9 cellular contexts compared by ENCODE assay signal in the genomic region with DNA sequence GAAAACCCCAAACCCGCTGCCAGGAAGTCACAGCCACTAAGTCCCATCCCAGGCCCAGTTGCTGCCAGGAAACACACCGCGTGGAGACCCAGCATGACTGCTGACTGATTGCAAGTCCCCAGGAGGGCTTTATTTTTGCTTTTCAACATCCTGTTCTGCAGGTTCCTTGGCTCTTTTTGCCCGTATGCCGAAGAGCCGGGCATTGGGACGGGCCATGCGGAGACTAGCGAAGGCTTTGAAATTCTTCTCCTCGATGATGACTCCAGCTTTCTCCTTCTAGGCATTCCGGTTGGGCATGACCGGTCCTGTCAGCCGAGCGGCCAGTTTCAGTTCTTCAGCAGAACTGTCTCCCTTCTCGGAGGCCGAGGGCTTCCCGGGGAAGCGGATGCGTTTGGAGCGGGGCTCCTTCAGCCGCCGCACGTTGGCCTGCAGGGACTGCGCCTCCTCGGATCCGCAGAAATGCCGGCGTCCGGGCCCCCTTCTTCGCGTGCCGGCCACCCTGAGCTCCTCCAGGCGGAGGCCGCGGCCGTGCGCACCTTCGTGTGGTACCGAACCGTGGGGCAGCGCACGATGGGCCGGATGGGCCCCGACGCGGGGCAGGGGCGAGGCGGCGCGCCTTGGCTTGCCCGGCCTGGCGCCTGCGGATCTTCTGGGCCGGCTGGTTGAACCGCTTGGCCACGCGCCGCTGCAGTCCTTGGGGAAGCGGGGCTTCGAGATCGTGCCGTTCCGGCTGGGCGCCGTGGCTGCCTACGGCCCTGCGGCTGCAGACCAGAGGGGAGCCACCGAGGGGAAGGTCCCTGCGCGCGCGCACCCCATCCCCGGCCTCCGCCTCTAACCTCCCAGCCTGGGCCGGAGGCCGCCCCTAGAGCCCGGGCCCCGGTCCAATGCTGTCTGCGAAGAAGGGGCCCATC. TPM values are rescaled to one million over a fixed set of nuclear protein-coding genes. Genes with fewer than 3 reads are reported as not detected.
A peak's percentile ranks its signal among the peaks of the same experiment; 100 is the strongest.
DNase-seq lines count a peak whose midpoint lies in the region; ATAC-seq, FAIRE-seq and TF ChIP-seq lines count a peak whose summit lies in the region.
"Had no signal": no experiment of that assay in that cellular context is flagged by ENCODE, and none has a peak within 500 bp of the region (broad histone marks: within the 10 kb centered on the region; RNA-seq: fewer than 3 reads in every experiment).

No MANE protein-coding gene starts in this region.

- H3K27ac Mint-ChIP-seq in activated CD4-positive, alpha-beta T cell treated with anti-CD3 and anti-CD28 coated beads, Interleukin-2, amount 10 ng/mL, durations not matched to agents 24 days and 14 days: no peak overlapping the region

- peak; percentile 57 for DNase-seq in activated CD4-positive, alpha-beta T cell treated with anti-CD3 and anti-CD28 coated beads, Interleukin-2, amount 10 ng/mL, durations not matched to agents 24 days and 14 days
- DNase-seq in activated CD4-positive, alpha-beta T cell treated with anti-CD3 and anti-CD28 coated beads, Interleukin-2, amount 50 U/mL, for 1 hour: no peak
- no peak for DNase-seq in GM12878 (ENCODE audit: low read depth, low spot score)
- peak; percentile 13 for DNase-seq in keratinocyte (ENCODE audit: low read depth, low spot score)
- no peak for DNase-seq in suprapubic skin (ENCODE audit: low spot score in 2 of 2)
- no peak for DNase-seq in GF-D8 (lab: John Stamatoyannopoulos, UW)
- DNase-seq in NCI-H1105 (lab: John Stamatoyannopoulos, UW): no peak
- DNase-seq: activated CD4-positive, alpha-beta T cell treated with anti-CD3 and anti-CD28 coated beads for 4 hours had no signal

- FAIRE-seq in GM12878 (lab: Jason Lieb, UNC): no peak
- peak; percentile 90 for FAIRE-seq in keratinocyte (lab: Jason Lieb, UNC)

- H3K9me1 ChIP-seq in keratinocyte (ENCODE audit: control insufficient read depth, extremely low read depth, insufficient read depth, low read length): no peaks in the 10 kb centered on the region

- RAD21 ChIA-PET in GM12878 (lab: Charles Lee; ENCODE audit: unreplicated experiment): no interaction called here

- H3K27me3 ChIP-seq in GM12878 (replicated peaks in 1 of 2; ENCODE audit: control insufficient read depth in 2 of 2, insufficient read depth in 2 of 2, low read length in 1 of 2) (no peaks in the 10 kb centered on the region), keratinocyte (ENCODE audit: control insufficient read depth, extremely low read depth, insufficient read depth, low read length) (no peaks in the 10 kb centered on the region), suprapubic skin (peaks cover 5% of the 10 kb centered on the region)

- no peaks in the 10 kb centered on the region for H3K9me3 Mint-ChIP-seq in activated CD4-positive, alpha-beta T cell treated with anti-CD3 and anti-CD28 coated beads, Interleukin-2, amount 10 ng/mL, durations not matched to agents 24 days and 14 days

- peak overlapping the region; percentile 34 for H3K4me3 Mint-ChIP-seq in activated CD4-positive, alpha-beta T cell treated with anti-CD3 and anti-CD28 coated beads, Interleukin-2, amount 10 ng/mL, durations not matched to agents 24 days and 14 days

- H3K79me2 ChIP-seq in GM12878 (ENCODE audit: control insufficient read depth, insufficient read depth, low read length): no peaks in the 10 kb centered on the region
- H3K79me2 ChIP-seq in keratinocyte (ENCODE audit: control insufficient read depth, insufficient read depth, low read length): no peaks in the 10 kb centered on the region

- H3K9ac ChIP-seq in GM12878 (ENCODE audit: control insufficient read depth, insufficient read depth, low read length) (no peak overlapping the region), keratinocyte (ENCODE audit: control insufficient read depth, extremely low read depth, insufficient read depth, low read length) (peak overlapping the region; percentile 64)

- peaks cover 4% of the 10 kb centered on the region for H3K4me1 Mint-ChIP-seq in activated CD4-positive, alpha-beta T cell treated with anti-CD3 and anti-CD28 coated beads, Interleukin-2, amount 10 ng/mL, durations not matched to agents 24 days and 14 days

- H3K36me3 ChIP-seq in GM12878 (ENCODE audit: control insufficient read depth in 2 of 2, insufficient read depth in 2 of 2, low read length in 1 of 2) (no peaks in the 10 kb centered on the region), keratinocyte (ENCODE audit: control insufficient read depth in 2 of 2, extremely low read depth in 1 of 2, insufficient read depth in 2 of 2, low read length in 2 of 2) (no peaks in the 10 kb centered on the region), suprapubic skin (no peaks in the 10 kb centered on the region)

- POLR2A ChIA-PET in GM12878 (lab: Charles Lee): interaction anchor here (0.6 kb wide), 1 partner anchor 150 kb away, joined by 3 read pairs; no protein-coding TSS in a partner anchor

- in situ Hi-C loops in GM12878 (cut with MboI): no loop called here

- H3K27me3 Mint-ChIP-seq in activated CD4-positive, alpha-beta T cell treated with anti-CD3 and anti-CD28 coated beads, Interleukin-2, amount 10 ng/mL, durations not matched to agents 24 days and 14 days: peaks cover 7% of the 10 kb centered on the region

- no peak for TF ChIP-seq POLR2A in GM12878 (IDR thresholded peaks at IDR 0.05; ENCODE audit: low read depth, low read length)
- no peak for TF ChIP-seq POLR2A in suprapubic skin (IDR thresholded peaks at IDR 0.05)

- WGBS in GM12878 (ENCODE audit: insufficient coverage, insufficient replicate concordance, low lambda C conversion rate, missing lambda C conversion rate): 39% methylated on average over 65 of the region's 79 CpGs
- WGBS in suprapubic skin: 10% methylated on average over 29 of the region's 79 CpGs

- H3K9me3 ChIP-seq in GM12878 (replicated peaks; ENCODE audit: control insufficient read depth, insufficient read depth, low read length) (no peaks in the 10 kb centered on the region), keratinocyte (ENCODE audit: control insufficient read depth, low read depth, low read length) (no peaks in the 10 kb centered on the region), suprapubic skin (no peaks in the 10 kb centered on the region)

- dilution Hi-C loops in keratinocyte (cut with MboI; ENCODE audit: extremely low pct_ligation_motif_present, low sequenced_read_pairs): no loop called here

- no peak overlapping the region for H3K27ac ChIP-seq in GM12878 (ENCODE audit: control insufficient read depth, insufficient read depth)
- peak overlapping the region; percentile 40 for H3K27ac ChIP-seq in keratinocyte (ENCODE audit: control insufficient read depth, insufficient read depth, low read length)
- H3K27ac ChIP-seq in suprapubic skin: peak overlapping the region; percentile 38

- H3K36me3 Mint-ChIP-seq in activated CD4-positive, alpha-beta T cell treated with anti-CD3 and anti-CD28 coated beads, Interleukin-2, amount 10 ng/mL, durations not matched to agents 24 days and 14 days (ENCODE audit: low read depth): no peaks in the 10 kb centered on the region

- no peaks in the 10 kb centered on the region for H4K20me1 ChIP-seq in GM12878 (ENCODE audit: control insufficient read depth, insufficient read depth)
- no peaks in the 10 kb centered on the region for H4K20me1 ChIP-seq in keratinocyte (ENCODE audit: control insufficient read depth, extremely low read depth, insufficient read depth, low read length)

- no peak for TF ChIP-seq RAD21 in GM12878 (IDR thresholded peaks at IDR 0.05; ENCODE audit: insufficient read depth, low read depth, low read length)

- H3K4me3 ChIP-seq in GM12878: no peak overlapping the region
- H3K4me3 ChIP-seq in keratinocyte (ENCODE audit: control insufficient read depth in 2 of 3, extremely low read depth in 1 of 3, insufficient read depth in 2 of 3, low read depth in 1 of 3, low read length in 3 of 3): peak overlapping the region; percentile 32 to 48 (median 46)
- H3K4me3 ChIP-seq in suprapubic skin: peak overlapping the region; percentile 52

- H2AFZ ChIP-seq in GM12878 (ENCODE audit: control insufficient read depth, low read depth, low read length) (no peak overlapping the region), keratinocyte (ENCODE audit: control insufficient read depth, low read length) (peak overlapping the region; percentile 90)

- intact Hi-C loops in activated CD4-positive, alpha-beta T cell treated with anti-CD3 and anti-CD28 coated beads, Interleukin-2, amount 10 ng/mL, durations not matched to agents 24 days and 14 days (cut with micrococcal nuclease): no loop called here
- intact Hi-C loops in GM12878 (cut with micrococcal nuclease; ENCODE audit: unreplicated experiment): no loop called here

- TF ChIP-seq CTCF in GM12878 (IDR thresholded peaks at IDR 0.05 in 2 of 3, conservative IDR thresholded peaks at IDR 0.05 in 1 of 3; ENCODE audit: control insufficient read depth in 2 of 3, extremely low read depth in 1 of 3, insufficient read depth in 1 of 3, low read depth in 3 of 3, low read length in 3 of 3): no peak
- no peak for TF ChIP-seq CTCF in keratinocyte (optimal IDR thresholded peaks at IDR 0.05 in 1 of 3, IDR thresholded peaks at IDR 0.05 in 1 of 3, conservative IDR thresholded peaks at IDR 0.05 in 1 of 3; ENCODE audit: extremely low read depth in 1 of 3, insufficient read depth in 2 of 3, low read length in 3 of 3)
- no peak for TF ChIP-seq CTCF in suprapubic skin (IDR thresholded peaks at IDR 0.05)

- SMC1A ChIA-PET in GM12878 (lab: Charles Lee; ENCODE audit: uncharacterized antibody, unreplicated experiment): no interaction called here

- H3K4me2 ChIP-seq in GM12878 (ENCODE audit: control insufficient read depth, insufficient read depth): peak overlapping the region; percentile 25; the same call in 1 of the 2 replicates
- peak overlapping the region; percentile 89 for H3K4me2 ChIP-seq in keratinocyte (ENCODE audit: control insufficient read depth, extremely low read depth, insufficient read depth, low read depth, low read length)

- ATAC-seq in GM12878 (no peak; the same call in 2 of the 3 replicates), HG02588 (IDR thresholded peaks at IDR 0.05; ENCODE audit: unreplicated experiment) (no peak)

- CTCF ChIA-PET in GM12878 (lab: Yijun Ruan, JAX): no interaction called here

- BruUV-seq in GM12878 (replicated peaks; lab: Mats Ljungman, UMichigan): no TSS peak

- TF ChIP-seq EP300 in GM12878 (IDR thresholded peaks at IDR 0.05; ENCODE audit: borderline replicate concordance in 1 of 2, control insufficient read depth in 1 of 2, low read depth in 2 of 2, low read length in 2 of 2) (no peak), suprapubic skin (IDR thresholded peaks at IDR 0.05) (no peak)

- H3K4me1 ChIP-seq in GM12878 (ENCODE audit: control insufficient read depth, insufficient read depth, low read length): no peaks in the 10 kb centered on the region
- peaks cover 6% of the 10 kb centered on the region for H3K4me1 ChIP-seq in keratinocyte (ENCODE audit: control insufficient read depth, extremely low read depth, insufficient read depth, low read length)
- peaks cover 12% of the 10 kb centered on the region for H3K4me1 ChIP-seq in suprapubic skin

RNA-seq across cellular contexts. Expression of a gene that starts 15.2 kb away (rescaled TPM):
- total RNA-seq in activated CD4-positive, alpha-beta T cell treated with anti-CD3 and anti-CD28 coated beads, Interleukin-2, amount 10 ng/mL, durations not matched to agents 24 days and 14 days: not detected in 2 replicates
- not detected in 2 replicates for total RNA-seq in GM12878 (2013; cell fraction: nucleolus; rRNA removed)
- total RNA-seq in GM12878 (2014; rRNA removed): not detected in 2 replicates
- not detected in 2 replicates for total RNA-seq in GM12878 (2014; rRNA removed; fragmentation: Illumina TruSeq; extraction: Trizol)
- not detected in 2 replicates for total RNA-seq in GM12878 (2021)
- not detected for polyA plus RNA-seq in GM12878 (2011; ENCODE audit: low read depth)
- not detected in 2 replicates for polyA plus RNA-seq in GM12878 (2011; rRNA removed)
- polyA plus RNA-seq in GM12878 (2011; cell fraction: cytosol; rRNA removed): not detected in 2 replicates
- not detected in 2 replicates for polyA plus RNA-seq in GM12878 (2011; cell fraction: nucleus; rRNA removed)
- polyA plus RNA-seq in GM12878 (2012): not detected in 2 replicates
- polyA plus RNA-seq in GM12878 (2014; fragmentation: Illumina TruSeq; extraction: Trizol): not detected in 2 replicates
- not detected for polyA plus RNA-seq in GM12878 (2014; fragmentation: Nextera tagmentation; extraction: Ambion mirVana)
- polyA plus RNA-seq in GM12878 (2014; rRNA removed): not detected in 2 replicates
- polyA plus RNA-seq in GM12878 (2016; fragmentation: Nextera tagmentation; extraction: Ambion mirVana): not detected
- polyA minus RNA-seq in GM12878 (2011; rRNA and poly(A)+ RNA removed): not detected in 2 replicates
- not detected in 2 replicates for polyA minus RNA-seq in GM12878 (2011; cell fraction: cytosol; rRNA and poly(A)+ RNA removed)
- not detected in 2 replicates for polyA minus RNA-seq in GM12878 (2011; cell fraction: nucleus; rRNA and poly(A)+ RNA removed)
- polyA plus RNA-seq in keratinocyte: not detected in 3 replicates
- not detected for polyA plus RNA-seq in keratinocyte (2011; ENCODE audit: low read depth)
- not detected in 2 replicates for polyA plus RNA-seq in keratinocyte (2011; cell fraction: cytosol; rRNA removed)
- polyA plus RNA-seq in keratinocyte (2011; cell fraction: nucleus; rRNA removed): not detected in 2 replicates
- polyA plus RNA-seq in keratinocyte (2012; ENCODE audit: low replicate concordance): not detected in 2 replicates
- polyA minus RNA-seq in keratinocyte: not detected in 3 replicates
- not detected for polyA minus RNA-seq in keratinocyte (2011; cell fraction: cytosol; rRNA and poly(A)+ RNA removed)
- not detected in 2 replicates for polyA minus RNA-seq in keratinocyte (2011; cell fraction: nucleus; rRNA and poly(A)+ RNA removed)
- total RNA-seq in suprapubic skin: not detected

RNA-seq across cellular contexts. Expression of a gene that starts 19.7 kb away (rescaled TPM):
- not detected in 2 replicates for total RNA-seq in activated CD4-positive, alpha-beta T cell treated with anti-CD3 and anti-CD28 coated beads, Interleukin-2, amount 10 ng/mL, durations not matched to agents 24 days and 14 days
- total RNA-seq in GM12878 (2013; cell fraction: nucleolus; rRNA removed): not detected in 2 replicates
- total RNA-seq in GM12878 (2014; rRNA removed) (not detected in 2 replicates), GM12878 (2014; rRNA removed; fragmentation: Illumina TruSeq; extraction: Trizol) (not detected in 2 replicates), GM12878 (2021) (not detected in 2 replicates), suprapubic skin (not detected)
- not detected for polyA plus RNA-seq in GM12878 (2011; ENCODE audit: low read depth)
- polyA plus RNA-seq in GM12878 (2011; rRNA removed) (0.07 TPM in 1 of 2 replicates, not detected in the other), GM12878 (2014; fragmentation: Illumina TruSeq; extraction: Trizol) (not detected in 2 replicates), GM12878 (2014; fragmentation: Nextera tagmentation; extraction: Ambion mirVana) (under 1 TPM in 1 of 2 experiments, not detected in 1; 0.04 TPM), GM12878 (2014; rRNA removed) (not detected in 2 replicates), GM12878 (2016; fragmentation: Nextera tagmentation; extraction: Ambion mirVana) (not detected), keratinocyte (0.05 TPM in 1 of 3 replicates, not detected in the others)
- polyA plus RNA-seq in GM12878 (2011; cell fraction: cytosol; rRNA removed): 0.07 and 0.08 TPM in 2 replicates
- polyA plus RNA-seq in GM12878 (2011; cell fraction: nucleus; rRNA removed): not detected in 2 replicates
- not detected in 2 replicates for polyA plus RNA-seq in GM12878 (2012)
- polyA minus RNA-seq in GM12878 (2011; rRNA and poly(A)+ RNA removed): not detected in 2 replicates
- not detected in 2 replicates for polyA minus RNA-seq in GM12878 (2011; cell fraction: cytosol; rRNA and poly(A)+ RNA removed)
- polyA minus RNA-seq in GM12878 (2011; cell fraction: nucleus; rRNA and poly(A)+ RNA removed): not detected in 2 replicates
- not detected for polyA plus RNA-seq in keratinocyte (2011; ENCODE audit: low read depth)
- 0.04 TPM in 1 of 2 replicates, not detected in the other for polyA plus RNA-seq in keratinocyte (2011; cell fraction: cytosol; rRNA removed)
- polyA plus RNA-seq in keratinocyte (2011; cell fraction: nucleus; rRNA removed): not detected in 2 replicates
- not detected in 2 replicates for polyA plus RNA-seq in keratinocyte (2012; ENCODE audit: low replicate concordance)
- polyA minus RNA-seq in keratinocyte: not detected in 3 replicates
- polyA minus RNA-seq in keratinocyte (2011; cell fraction: cytosol; rRNA and poly(A)+ RNA removed): not detected
- not detected in 2 replicates for polyA minus RNA-seq in keratinocyte (2011; cell fraction: nucleus; rRNA and poly(A)+ RNA removed)

RNA-seq across cellular contexts. Expression of a gene that starts 41.5 kb away (rescaled TPM):
- not detected in 2 replicates for total RNA-seq in activated CD4-positive, alpha-beta T cell treated with anti-CD3 and anti-CD28 coated beads, Interleukin-2, amount 10 ng/mL, durations not matched to agents 24 days and 14 days
- not detected in 2 replicates for total RNA-seq in GM12878 (2013; cell fraction: nucleolus; rRNA removed)
- not detected in 2 replicates for total RNA-seq in GM12878 (2014; rRNA removed)
- not detected in 2 replicates for total RNA-seq in GM12878 (2014; rRNA removed; fragmentation: Illumina TruSeq; extraction: Trizol)
- not detected in 2 replicates for total RNA-seq in GM12878 (2021)
- polyA plus RNA-seq in GM12878 (2011; ENCODE audit: low read depth): not detected
- not detected in 2 replicates for polyA plus RNA-seq in GM12878 (2011; rRNA removed)
- not detected in 2 replicates for polyA plus RNA-seq in GM12878 (2011; cell fraction: cytosol; rRNA removed)
- not detected in 2 replicates for polyA plus RNA-seq in GM12878 (2011; cell fraction: nucleus; rRNA removed)
- polyA plus RNA-seq in GM12878 (2012): not detected in 2 replicates
- polyA plus RNA-seq in GM12878 (2014; fragmentation: Illumina TruSeq; extraction: Trizol): not detected in 2 replicates
- polyA plus RNA-seq in GM12878 (2014; fragmentation: Nextera tagmentation; extraction: Ambion mirVana): not detected
- not detected in 2 replicates for polyA plus RNA-seq in GM12878 (2014; rRNA removed)
- not detected for polyA plus RNA-seq in GM12878 (2016; fragmentation: Nextera tagmentation; extraction: Ambion mirVana)
- not detected in 2 replicates for polyA minus RNA-seq in GM12878 (2011; rRNA and poly(A)+ RNA removed)
- not detected in 2 replicates for polyA minus RNA-seq in GM12878 (2011; cell fraction: cytosol; rRNA and poly(A)+ RNA removed)
- not detected in 2 replicates for polyA minus RNA-seq in GM12878 (2011; cell fraction: nucleus; rRNA and poly(A)+ RNA removed)
- polyA plus RNA-seq in keratinocyte: not detected in 3 replicates
- polyA plus RNA-seq in keratinocyte (2011; ENCODE audit: low read depth): not detected
- polyA plus RNA-seq in keratinocyte (2011; cell fraction: cytosol; rRNA removed): not detected in 2 replicates
- polyA plus RNA-seq in keratinocyte (2011; cell fraction: nucleus; rRNA removed): not detected in 2 replicates
- polyA plus RNA-seq in keratinocyte (2012; ENCODE audit: low replicate concordance): not detected in 2 replicates
- not detected in 3 replicates for polyA minus RNA-seq in keratinocyte
- polyA minus RNA-seq in keratinocyte (2011; cell fraction: cytosol; rRNA and poly(A)+ RNA removed): not detected
- not detected in 2 replicates for polyA minus RNA-seq in keratinocyte (2011; cell fraction: nucleus; rRNA and poly(A)+ RNA removed)
- total RNA-seq in suprapubic skin: not detected

RNA-seq across cellular contexts. Expression of a gene that starts 55.3 kb away (rescaled TPM):
- total RNA-seq in activated CD4-positive, alpha-beta T cell treated with anti-CD3 and anti-CD28 coated beads, Interleukin-2, amount 10 ng/mL, durations not matched to agents 24 days and 14 days: 0.59 and 0.98 TPM in 2 replicates
- total RNA-seq in GM12878 (2013; cell fraction: nucleolus; rRNA removed): not detected in 2 replicates
- total RNA-seq in GM12878 (2014; rRNA removed): not detected in 2 replicates
- not detected in 2 replicates for total RNA-seq in GM12878 (2014; rRNA removed; fragmentation: Illumina TruSeq; extraction: Trizol)
- total RNA-seq in GM12878 (2021): not detected in 2 replicates
- polyA plus RNA-seq in GM12878 (2011; ENCODE audit: low read depth): not detected
- 0.15 TPM in 1 of 2 replicates, not detected in the other for polyA plus RNA-seq in GM12878 (2011; rRNA removed)
- polyA plus RNA-seq in GM12878 (2011; cell fraction: cytosol; rRNA removed): not detected in 2 replicates
- not detected in 2 replicates for polyA plus RNA-seq in GM12878 (2011; cell fraction: nucleus; rRNA removed)
- polyA plus RNA-seq in GM12878 (2012): not detected in 2 replicates
- not detected in 2 replicates for polyA plus RNA-seq in GM12878 (2014; fragmentation: Illumina TruSeq; extraction: Trizol)
- under 1 TPM in 1 of 2 experiments, not detected in 1; 0.37 TPM for polyA plus RNA-seq in GM12878 (2014; fragmentation: Nextera tagmentation; extraction: Ambion mirVana)
- not detected in 2 replicates for polyA plus RNA-seq in GM12878 (2014; rRNA removed)
- polyA plus RNA-seq in GM12878 (2016; fragmentation: Nextera tagmentation; extraction: Ambion mirVana): not detected
- not detected in 2 replicates for polyA minus RNA-seq in GM12878 (2011; rRNA and poly(A)+ RNA removed)
- polyA minus RNA-seq in GM12878 (2011; cell fraction: cytosol; rRNA and poly(A)+ RNA removed): not detected in 2 replicates
- not detected in 2 replicates for polyA minus RNA-seq in GM12878 (2011; cell fraction: nucleus; rRNA and poly(A)+ RNA removed)
- 3.0 to 7.4 TPM (median 6.1 TPM) in 3 replicates for polyA plus RNA-seq in keratinocyte
- 1.8 TPM for polyA plus RNA-seq in keratinocyte (2011; ENCODE audit: low read depth)
- polyA plus RNA-seq in keratinocyte (2011; cell fraction: cytosol; rRNA removed): 2.0 and 3.8 TPM in 2 replicates
- polyA plus RNA-seq in keratinocyte (2011; cell fraction: nucleus; rRNA removed): 10.8 and 15.5 TPM in 2 replicates
- 2.2 and 5.1 TPM in 2 replicates for polyA plus RNA-seq in keratinocyte (2012; ENCODE audit: low replicate concordance)
- polyA minus RNA-seq in keratinocyte: 1.5 to 7.5 TPM (median 1.8 TPM) in 3 replicates
- polyA minus RNA-seq in keratinocyte (2011; cell fraction: cytosol; rRNA and poly(A)+ RNA removed): not detected
- not detected in 2 replicates for polyA minus RNA-seq in keratinocyte (2011; cell fraction: nucleus; rRNA and poly(A)+ RNA removed)
- 10 to 100 TPM in 2 of 4 donors, 1 to 10 TPM in 2; 6.0 to 25.8 (median 11.4) TPM for total RNA-seq in suprapubic skin

Comparison
In these comparisons a context has a peak if more than half of its experiments do, and no peak if none do; other contexts are left out.
1. DNase-seq: peak in activated CD4-positive, alpha-beta T cell treated with anti-CD3 and anti-CD28 coated beads, Interleukin-2, amount 10 ng/mL, durations not matched to agents 24 days and 14 days (single experiment) and keratinocyte (single experiment); none in activated CD4-positive, alpha-beta T cell treated with anti-CD3 and anti-CD28 coated beads, Interleukin-2, amount 50 U/mL, for 1 hour (single experiment), GM12878 (single experiment), suprapubic skin (0 of 2), GF-D8 (single experiment) and NCI-H1105 (single experiment).